Comparison of ENCODE assay signal across 1 cellular context in the genomic region with DNA sequence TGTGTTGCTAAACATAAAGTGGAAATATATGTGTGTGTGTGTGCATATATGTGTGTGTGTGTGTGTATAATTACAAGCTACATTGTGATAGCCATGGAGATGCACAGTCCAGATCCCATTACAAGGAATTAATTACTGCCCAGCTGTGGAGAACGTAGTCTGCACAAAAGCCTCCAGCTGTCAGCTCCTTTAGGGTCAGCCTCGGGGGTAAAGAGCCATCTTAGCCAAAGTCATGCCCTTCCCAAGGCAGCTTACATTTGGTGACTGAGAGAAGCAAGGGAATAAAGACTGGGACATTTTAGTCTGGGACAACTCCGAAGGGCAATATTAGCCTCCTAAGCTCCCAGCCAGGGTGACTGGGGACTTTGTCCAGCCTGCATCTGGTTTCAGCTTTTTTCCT.
TF ChIP-seq lines count a peak whose summit lies in the region.

No MANE protein-coding gene starts in this region.

TF ChIP-seq in SK-N-SH treated with all-trans-retinoic acid at 6 μM for 48 hours, 23 proteins besides CTCF, POLR2A, EP300 and RAD21 (continued from another document):
- TF ChIP-seq, protein P1, sequence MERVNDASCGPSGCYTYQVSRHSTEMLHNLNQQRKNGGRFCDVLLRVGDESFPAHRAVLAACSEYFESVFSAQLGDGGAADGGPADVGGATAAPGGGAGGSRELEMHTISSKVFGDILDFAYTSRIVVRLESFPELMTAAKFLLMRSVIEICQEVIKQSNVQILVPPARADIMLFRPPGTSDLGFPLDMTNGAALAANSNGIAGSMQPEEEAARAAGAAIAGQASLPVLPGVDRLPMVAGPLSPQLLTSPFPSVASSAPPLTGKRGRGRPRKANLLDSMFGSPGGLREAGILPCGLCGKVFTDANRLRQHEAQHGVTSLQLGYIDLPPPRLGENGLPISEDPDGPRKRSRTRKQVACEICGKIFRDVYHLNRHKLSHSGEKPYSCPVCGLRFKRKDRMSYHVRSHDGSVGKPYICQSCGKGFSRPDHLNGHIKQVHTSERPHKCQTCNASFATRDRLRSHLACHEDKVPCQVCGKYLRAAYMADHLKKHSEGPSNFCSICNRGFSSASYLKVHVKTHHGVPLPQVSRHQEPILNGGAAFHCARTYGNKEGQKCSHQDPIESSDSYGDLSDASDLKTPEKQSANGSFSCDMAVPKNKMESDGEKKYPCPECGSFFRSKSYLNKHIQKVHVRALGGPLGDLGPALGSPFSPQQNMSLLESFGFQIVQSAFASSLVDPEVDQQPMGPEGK (CRISPR knock-in tag; IDR thresholded peaks at IDR 0.05; ENCODE audit: borderline replicate concordance), result no peak
- no peak for TF ChIP-seq GLIS3 (CRISPR knock-in tag; IDR thresholded peaks at IDR 0.05)
- TF ChIP-seq ZFP3 (CRISPR knock-in tag; IDR thresholded peaks at IDR 0.05), result no peak
- no peak for TF ChIP-seq ZNF8 (CRISPR knock-in tag; IDR thresholded peaks at IDR 0.05)
- no peak for TF ChIP-seq OSR1 (CRISPR knock-in tag; IDR thresholded peaks at IDR 0.05)
- TF ChIP-seq ZNF70 (CRISPR knock-in tag; IDR thresholded peaks at IDR 0.05), result no peak
- no peak for TF ChIP-seq BACH2 (CRISPR knock-in tag; IDR thresholded peaks at IDR 0.05; ENCODE audit: borderline replicate concordance)
- no peak for TF ChIP-seq CSRNP3 (CRISPR knock-in tag; IDR thresholded peaks at IDR 0.05)
